ENCODE assay signal across 21 cellular contexts in the genomic region with DNA sequence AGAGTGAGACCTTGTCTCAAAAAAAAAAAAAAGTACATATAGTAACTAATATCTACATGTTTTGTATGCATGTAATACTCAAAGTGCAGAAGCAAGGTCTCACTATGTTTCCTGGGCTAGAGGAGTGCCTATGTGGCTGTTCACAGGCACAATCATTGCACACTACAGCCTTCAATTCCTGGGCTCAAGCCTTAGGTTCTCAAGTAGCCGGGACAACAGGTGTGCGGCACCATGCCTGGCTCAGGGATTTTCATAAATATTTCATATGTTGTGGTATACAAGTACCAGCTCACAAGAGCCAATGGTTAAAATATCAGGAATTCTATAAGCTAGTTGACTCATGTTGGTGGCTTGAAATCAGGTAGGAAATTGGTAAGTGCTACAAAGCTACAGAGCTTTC.
"Had no signal": no experiment of that assay in that cellular context is flagged by ENCODE, and none has a peak within 500 bp of the region (broad histone marks: within the 10 kb centered on the region; RNA-seq: fewer than 3 reads in every experiment).

No MANE protein-coding gene starts in this region.

- H3K27ac Mint-ChIP-seq: activated B cell treated with CpG ODN at 0.5 μM for 24 hours; activated CD4-positive, alpha-beta memory T cell treated with anti-CD3 and anti-CD28 coated beads for 36 hours; activated CD4-positive, alpha-beta T cell treated with anti-CD3 and anti-CD28 coated beads, Interleukin-2, amount 10 ng/mL, durations not matched to agents 7 days and 5 days; activated naive CD4-positive, alpha-beta T cell treated with anti-CD3 and anti-CD28 coated beads for 36 hours; activated naive CD8-positive, alpha-beta T cell; T-helper 17 cell had no signal

- H3K36me3 ChIP-seq: brain microvascular endothelial cell, cardiac muscle cell had no signal

- H3K27me3 Mint-ChIP-seq: activated B cell treated with CpG ODN at 0.5 μM for 24 hours; activated CD4-positive, alpha-beta memory T cell treated with anti-CD3 and anti-CD28 coated beads for 36 hours; activated CD4-positive, alpha-beta T cell treated with anti-CD3 and anti-CD28 coated beads, Interleukin-2, amount 10 ng/mL, durations not matched to agents 7 days and 5 days; activated naive CD8-positive, alpha-beta T cell; T-helper 17 cell had no signal

- H3K4me3 ChIP-seq: cardiac muscle cell had no signal

- DNase-seq: activated B cell treated with CpG ODN at 0.5 μM for 24 hours; activated CD4-positive, alpha-beta memory T cell treated with anti-CD3 and anti-CD28 coated beads for 36 hours; activated CD4-positive, alpha-beta T cell treated with anti-CD3 and anti-CD28 coated beads for 1 hour; activated CD4-positive, alpha-beta T cell treated with anti-CD3 and anti-CD28 coated beads, Interleukin-2, amount 10 ng/mL, durations not matched to agents 7 days and 5 days; activated CD8-positive, alpha-beta memory T cell treated with anti-CD3 and anti-CD28 coated beads for 24 hours; activated effector memory CD4-positive, alpha-beta T cell treated with anti-CD3 and anti-CD28 coated beads, Interleukin-2, amount 50 U/mL, for 16 hours; activated naive CD4-positive, alpha-beta T cell treated with anti-CD3 and anti-CD28 coated beads for 36 hours; activated T-cell treated with anti-CD3 and anti-CD28 coated beads, Interleukin-2, amount 50 U/mL, for 4 hours; brain microvascular endothelial cell; Kasumi-1; NCI-H146; NCI-H1930; NCI-H2171; NCI-H2227 treated with DMSO at 0.1 percent for 48 hours; NCI-H526; PC-3; SHP77; T-helper 17 cell; T-helper 9 cell had no signal

- H3K27ac ChIP-seq: brain microvascular endothelial cell, cardiac muscle cell had no signal

- H3K9me3 Mint-ChIP-seq: activated B cell treated with CpG ODN at 0.5 μM for 24 hours; activated CD4-positive, alpha-beta memory T cell treated with anti-CD3 and anti-CD28 coated beads for 36 hours; activated CD4-positive, alpha-beta T cell treated with anti-CD3 and anti-CD28 coated beads, Interleukin-2, amount 10 ng/mL, durations not matched to agents 7 days and 5 days; activated naive CD4-positive, alpha-beta T cell treated with anti-CD3 and anti-CD28 coated beads for 36 hours; activated T-cell treated with anti-CD3 and anti-CD28 coated beads, Interleukin-2, amount 50 U/mL, for 4 hours had no signal

- H3K36me3 Mint-ChIP-seq: activated CD4-positive, alpha-beta memory T cell treated with anti-CD3 and anti-CD28 coated beads for 36 hours; activated naive CD8-positive, alpha-beta T cell had no signal

- ATAC-seq: activated T-cell treated with anti-CD3 and anti-CD28 coated beads, Interleukin-2, amount 50 U/mL, for 4 hours; PC-3; T-helper 17 cell had no signal

- H3K4me3 Mint-ChIP-seq: activated B cell treated with CpG ODN at 0.5 μM for 24 hours; activated CD4-positive, alpha-beta memory T cell treated with anti-CD3 and anti-CD28 coated beads for 36 hours; activated CD4-positive, alpha-beta T cell treated with anti-CD3 and anti-CD28 coated beads, Interleukin-2, amount 10 ng/mL, durations not matched to agents 7 days and 5 days; activated naive CD4-positive, alpha-beta T cell treated with anti-CD3 and anti-CD28 coated beads for 36 hours; activated naive CD8-positive, alpha-beta T cell; activated T-cell treated with anti-CD3 and anti-CD28 coated beads, Interleukin-2, amount 50 U/mL, for 4 hours; T-helper 17 cell had no signal

- H3K27me3 ChIP-seq: brain microvascular endothelial cell, cardiac muscle cell had no signal
